ENCODE assay signal across 8 cellular contexts in the genomic region with DNA sequence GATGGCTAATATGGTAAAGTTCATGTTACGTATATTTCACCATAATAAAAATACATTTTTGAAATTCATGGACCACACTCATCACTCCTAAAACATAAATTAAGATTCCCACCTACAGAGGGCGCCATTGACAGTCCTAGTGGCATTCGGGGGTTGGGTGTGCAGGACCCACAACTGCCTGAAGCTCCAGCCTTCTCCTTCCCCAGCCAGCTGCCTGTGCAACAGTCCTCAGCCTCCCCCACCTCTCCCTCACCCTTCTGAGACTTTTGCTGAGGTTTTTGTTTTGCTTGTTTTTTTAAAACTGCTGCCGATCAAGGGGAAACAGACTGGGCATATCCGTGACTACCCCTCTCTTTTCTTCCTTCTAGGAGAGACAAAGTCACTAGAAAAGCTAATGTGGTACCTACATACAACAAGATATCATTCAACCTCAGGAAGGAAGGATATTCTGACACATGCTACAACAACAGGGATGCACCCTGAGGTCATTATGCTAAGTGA. TPM values are rescaled to one million over a fixed set of nuclear protein-coding genes. Genes with fewer than 3 reads are reported as not detected.
A peak's percentile ranks its signal among the peaks of the same experiment; 100 is the strongest.
DNase-seq lines count a peak whose midpoint lies in the region; ATAC-seq and TF ChIP-seq lines count a peak whose summit lies in the region.

No MANE protein-coding gene starts in this region.

- intact Hi-C loops in esophagus muscularis mucosa (cut with DNase I): loop anchor here (2.0 to 5.0 kb wide), 2 partner anchors 168 to 199 kb away; no protein-coding TSS in a partner anchor
- intact Hi-C loops in upper lobe of right lung (cut with DNase I): loop anchor here (10.0 kb wide), 2 partner anchors 172 to 202 kb away; no protein-coding TSS in a partner anchor

- H3K27me3 Mint-ChIP-seq in nephron progenitor cell (ENCODE audit: low read depth, poor library complexity): peaks cover 38% of the 10 kb centered on the region

- peak overlapping the region; percentile 5 for H3K9ac ChIP-seq in NT2/D1 (ENCODE audit: insufficient read length, low read depth)

- TF ChIP-seq CTCF in BJ (IDR thresholded peaks at IDR 0.05; ENCODE audit: insufficient read depth, low read depth, low read length) (peak; percentile 69), HFF-Myc (IDR thresholded peaks at IDR 0.05; ENCODE audit: low read depth, low read length, missing control alignments) (peak; percentile 61), esophagus muscularis mucosa (IDR thresholded peaks at IDR 0.05) (peak; percentile 62 to 72 (median 69)), nephron progenitor cell (IDR thresholded peaks at IDR 0.05) (peak; percentile 57), upper lobe of right lung (IDR thresholded peaks at IDR 0.05) (peak; percentile 70)

- TF ChIP-seq EP300 in esophagus muscularis mucosa (IDR thresholded peaks at IDR 0.05): no peak

- no peaks in the 10 kb centered on the region for H3K4me1 Mint-ChIP-seq in nephron progenitor cell

- CTCF ChIA-PET in BJ (lab: Yijun Ruan, JAX): interaction anchor here (0.6 to 7.6 kb wide), 24 partner anchors 8 to 205 kb away, joined by 3 to 87 read pairs (median 3); a partner anchor contains a TSS

- no peaks in the 10 kb centered on the region for H3K9me3 Mint-ChIP-seq in nephron progenitor cell

- no peak overlapping the region for H3K27ac ChIP-seq in esophagus muscularis mucosa (replicated peaks in 1 of 4)
- H3K27ac ChIP-seq in upper lobe of right lung: no peak overlapping the region

- H3K9me3 ChIP-seq in NT2/D1 (ENCODE audit: insufficient read depth, low read length) (no peaks in the 10 kb centered on the region), esophagus muscularis mucosa (no peaks in the 10 kb centered on the region), upper lobe of right lung (no peaks in the 10 kb centered on the region)

- ATAC-seq in upper lobe of right lung: peak; percentile 96
- ATAC-seq in GM18511 (IDR thresholded peaks at IDR 0.05; ENCODE audit: unreplicated experiment): no peak

- no peak overlapping the region for H3K4me3 ChIP-seq in BJ (ENCODE audit: low read depth, low read length)
- H3K4me3 ChIP-seq in HFF-Myc (replicated peaks; ENCODE audit: low read depth, low read length): no peak overlapping the region
- no peak overlapping the region for H3K4me3 ChIP-seq in NT2/D1 (ENCODE audit: insufficient read length, low read depth)
- no peak overlapping the region for H3K4me3 ChIP-seq in esophagus muscularis mucosa
- H3K4me3 ChIP-seq in upper lobe of right lung: no peak overlapping the region

- DNase-seq in BJ (ENCODE audit: low read depth) (no peak), HFF-Myc (ENCODE audit: extremely low read depth, low read depth) (peak; percentile 66), NT2/D1 (ENCODE audit: low read depth, low spot score) (peak; percentile 68), activated T-cell treated with anti-CD3 and anti-CD28 coated beads for 4 hours (peak; percentile 55), esophagus muscularis mucosa (ENCODE audit: extremely low spot score) (no peak), nephron progenitor cell (peak; percentile 57), upper lobe of right lung (no peak)

- H3K36me3 ChIP-seq in BJ (ENCODE audit: control insufficient read depth, insufficient read depth, low read length): no peaks in the 10 kb centered on the region
- H3K36me3 ChIP-seq in NT2/D1 (ENCODE audit: insufficient read depth, insufficient read length, low read length): no peaks in the 10 kb centered on the region
- no peaks in the 10 kb centered on the region for H3K36me3 ChIP-seq in esophagus muscularis mucosa
- no peaks in the 10 kb centered on the region for H3K36me3 ChIP-seq in upper lobe of right lung

- H3K4me1 ChIP-seq in NT2/D1 (ENCODE audit: insufficient read depth, insufficient read length) (peaks cover 4% of the 10 kb centered on the region), esophagus muscularis mucosa (peaks cover 4 to 19% (median 11%) of the 10 kb centered on the region in 4 donors), upper lobe of right lung (no peaks in the 10 kb centered on the region)

- H3K36me3 Mint-ChIP-seq in nephron progenitor cell (ENCODE audit: low read depth): no peaks in the 10 kb centered on the region

- H3K27me3 ChIP-seq in BJ (ENCODE audit: control insufficient read depth, insufficient read depth, low read length) (no peaks in the 10 kb centered on the region; the same call in 1 of the 2 replicates), NT2/D1 (ENCODE audit: insufficient read depth, insufficient read length) (peaks cover 3% of the 10 kb centered on the region), esophagus muscularis mucosa (no peaks in the 10 kb centered on the region), upper lobe of right lung (no peaks in the 10 kb centered on the region)

- H3K4me3 Mint-ChIP-seq in nephron progenitor cell: no peak overlapping the region

- no peak for TF ChIP-seq POLR2A in esophagus muscularis mucosa (IDR thresholded peaks at IDR 0.05; ENCODE audit: low read depth)

- WGBS in esophagus muscularis mucosa: 12% methylated on average over 5 of the region's 5 CpGs

- no peak overlapping the region for H3K27ac Mint-ChIP-seq in nephron progenitor cell

- POLR2A ChIA-PET in BJ (lab: Charles Lee): interaction anchor here (0.6 kb wide), 1 partner anchor 11 kb away, joined by 4 read pairs; no protein-coding TSS in a partner anchor

RNA-seq across cellular contexts. Expression of a gene that starts 9.3 kb away (rescaled TPM):
- polyA plus RNA-seq in BJ (2011; rRNA removed): 9.6 and 12.2 TPM in 2 replicates
- polyA minus RNA-seq in BJ (2011; rRNA and poly(A)+ RNA removed): 5.0 and 7.8 TPM in 2 replicates
- total RNA-seq in esophagus muscularis mucosa (10 to 100 TPM; 49.8 to 86.6 (median 64.6) TPM), upper lobe of right lung (55.4 TPM)

RNA-seq across cellular contexts. Expression of a gene that starts 10.4 kb away (rescaled TPM):
- polyA plus RNA-seq in BJ (2011; rRNA removed): 6.5 and 8.8 TPM in 2 replicates
- 14.6 and 15.4 TPM in 2 replicates for polyA minus RNA-seq in BJ (2011; rRNA and poly(A)+ RNA removed)
- total RNA-seq in esophagus muscularis mucosa: 10 to 100 TPM; 14.1 to 31.0 (median 22.4) TPM
- total RNA-seq in upper lobe of right lung: 14.3 TPM

Comparison
In these comparisons a context has a peak if more than half of its experiments do, and no peak if none do; other contexts are left out.
1. DNase-seq: peak in HFF-Myc (single experiment), NT2/D1 (single experiment), activated T-cell treated with anti-CD3 and anti-CD28 coated beads for 4 hours (single experiment) and nephron progenitor cell (single experiment); none in BJ (single experiment), esophagus muscularis mucosa (single experiment) and upper lobe of right lung (single experiment).
2. Peak in every context shown above with its lines, with median percentiles within 50 percentile points of each other: CTCF ChIP-seq.